8 cellular contexts compared by ENCODE assay signal in genomic region chrX:104136241-104137019, GRCh38. TPM values are rescaled to one million over a fixed set of nuclear protein-coding genes. Genes with fewer than 3 reads are reported as not detected.
DNase-seq lines count a peak whose midpoint lies in the region; ATAC-seq and TF ChIP-seq lines count a peak whose summit lies in the region.

No MANE protein-coding gene starts in this region.

- H3K9ac ChIP-seq in muscle layer of colon (ENCODE audit: low read length): peak overlapping the region; percentile 56

- no peak overlapping the region for H3K27ac ChIP-seq in muscle layer of colon (ENCODE audit: low read depth, low read length)
- H3K27ac ChIP-seq in thoracic aorta: peak overlapping the region; percentile 70 to 72

- TF ChIP-seq CTCF in GM20000 (IDR thresholded peaks at IDR 0.05; ENCODE audit: extremely low read depth, missing control alignments): peak; percentile 52
- peak; percentile 58 for TF ChIP-seq CTCF in thoracic aorta (IDR thresholded peaks at IDR 0.05)

- H3K36me3 ChIP-seq in muscle layer of colon (ENCODE audit: insufficient read depth, low read length) (no peaks in the 10 kb centered on the region), thoracic aorta (no peaks in the 10 kb centered on the region)

- ATAC-seq in thoracic aorta (ENCODE audit: insufficient number of reproducible peaks, low FRiP score, low read depth): peak; percentile 79

- peak; percentile 42 for DNase-seq in DMS 273 treated with DMSO at 0.1 percent for 48 hours (lab: John Stamatoyannopoulos, UW)
- peak; percentile 38 for DNase-seq in GM20000 (ENCODE audit: low spot score)
- DNase-seq in HPDE6-E6E7 (ENCODE audit: extremely low spot score): peak; percentile 67
- DNase-seq in NCI-H82 (lab: John Stamatoyannopoulos, UW): peak; percentile 93
- peak; percentile 52 for DNase-seq in activated CD8-positive, alpha-beta memory T cell treated with anti-CD3 and anti-CD28 coated beads, Interleukin-2, amount 50 U/mL, for 4 hours
- DNase-seq in epidermal melanocyte (ENCODE audit: insufficient read length, low spot score): peak; percentile 56
- DNase-seq in thoracic aorta (ENCODE audit: low spot score): peak; percentile 21

- H3K4me1 ChIP-seq in muscle layer of colon (ENCODE audit: insufficient read depth, low read length) (peaks cover 6% of the 10 kb centered on the region), thoracic aorta (ENCODE audit: control insufficient read depth in 1 of 2, low read depth in 2 of 2) (no peaks in the 10 kb centered on the region)

- peak overlapping the region in 1 of 2 donors; percentile 52 for H3K4me3 ChIP-seq in muscle layer of colon (ENCODE audit: low read depth in 1 of 2, low read length in 2 of 2)
- peak overlapping the region; percentile 68 for H3K4me3 ChIP-seq in thoracic aorta

- H3K27me3 ChIP-seq in muscle layer of colon (ENCODE audit: control insufficient read depth in 1 of 2, insufficient read depth in 2 of 2, low read length in 2 of 2) (no peaks in the 10 kb centered on the region), thoracic aorta (replicated peaks; ENCODE audit: insufficient read depth) (no peaks in the 10 kb centered on the region)

- H3K9me3 ChIP-seq in muscle layer of colon (ENCODE audit: low read length) (no peaks in the 10 kb centered on the region), thoracic aorta (no peaks in the 10 kb centered on the region)

RNA-seq across cellular contexts. Expression of gene SLC25A53, which starts 20.4 kb away (rescaled TPM):
- total RNA-seq in thoracic aorta: 10 to 100 TPM; 11.4 to 12.9 TPM

RNA-seq across cellular contexts. Expression of gene ZCCHC18, which starts 24.1 kb away (rescaled TPM):
- total RNA-seq in thoracic aorta: 1 to 10 TPM in 1 of 2 donors, under 1 TPM in 1; 0.49 to 3.9 TPM

RNA-seq across cellular contexts. Expression of gene FAM199X, which starts 29.8 kb away (rescaled TPM):
- total RNA-seq in thoracic aorta: 10 to 100 TPM; 20.7 to 22.7 TPM

Comparison
In these comparisons a context has a peak if more than half of its experiments do, and no peak if none do; other contexts are left out.
1. DNase-seq: peak in every context shown above with its lines; median percentile 93 in NCI-H82; 67 in HPDE6-E6E7; 56 in epidermal melanocyte; 52 in activated CD8-positive, alpha-beta memory T cell treated with anti-CD3 and anti-CD28 coated beads, Interleukin-2, amount 50 U/mL, for 4 hours; 42 in DMS 273 treated with DMSO at 0.1 percent for 48 hours; 38 in GM20000; 21 in thoracic aorta.